In genomic region chr17:7389924-7390910, GRCh38 we compare ENCODE assay signal across 25 cellular contexts. TPM values are rescaled to one million over a fixed set of nuclear protein-coding genes. Genes with fewer than 3 reads are reported as not detected.
DNase-seq lines count a peak whose midpoint lies in the region; ATAC-seq, FAIRE-seq and TF ChIP-seq lines count a peak whose summit lies in the region.
"Had no signal": no experiment of that assay in that cellular context is flagged by ENCODE, and none has a peak within 500 bp of the region (broad histone marks: within the 10 kb centered on the region; RNA-seq: fewer than 3 reads in every experiment).

No MANE protein-coding gene starts in this region.

- dilution Hi-C loops in IMR-90 (cut with HindIII; ENCODE audit: low sequenced_read_pairs, unreplicated experiment) = no loop called here

- no peak overlapping the region for H3K23ac ChIP-seq in IMR-90 (ENCODE audit: low read depth, low read length)

- CTCF ChIA-PET in Calu3 (lab: Charles Lee) = no interaction called here
- CTCF ChIA-PET in IMR-90 (lab: Yijun Ruan, JAX) = no interaction called here
- CTCF ChIA-PET in GM12878 (lab: Yijun Ruan, JAX) = no interaction called here

- no peak overlapping the region for H2BK15ac ChIP-seq in IMR-90 (ENCODE audit: low read depth, low read length)

- no peak overlapping the region for H2BK120ac ChIP-seq in IMR-90 (ENCODE audit: low read depth, low read length)

- no peak overlapping the region for H2AK5ac ChIP-seq in IMR-90 (ENCODE audit: low read depth, low read length)

- peaks cover 44% of the 10 kb centered on the region for H3K36me3 ChIP-seq in IMR-90 (ENCODE audit: control insufficient read depth, insufficient read depth, low read length)
- no peaks in the 10 kb centered on the region for H3K36me3 ChIP-seq in GM12878 (ENCODE audit: control insufficient read depth in 2 of 2, insufficient read depth in 2 of 2, low read length in 1 of 2)
- peaks cover 3 to 4% of the 10 kb centered on the region in 2 donors for H3K36me3 ChIP-seq in kidney (ENCODE audit: control insufficient read depth in 1 of 2, insufficient read depth in 2 of 2, low read length in 2 of 2)

- H2BK20ac ChIP-seq in IMR-90 (ENCODE audit: low read depth, low read length) = no peak overlapping the region

- H3K4me3 ChIP-seq in IMR-90 (ENCODE audit: insufficient read depth, low read depth, low read length) = no peak overlapping the region
- H3K4me3 ChIP-seq in GM12878 = no peak overlapping the region
- no peak overlapping the region for H3K4me3 ChIP-seq in kidney (ENCODE audit: low read length in 2 of 2)
- H3K4me3 ChIP-seq: BLaER1 had no signal

- FAIRE-seq in GM12878 (lab: Jason Lieb, UNC) (no peak), kidney (lab: Jason Lieb, UNC) (no peak)
- FAIRE-seq: D721Med, GM12892, GM18507 had no signal

- ATAC-seq in IMR-90 (ENCODE audit: low read depth) (no peak), GM12878 (no peak), HG02759 (IDR thresholded peaks at IDR 0.05; ENCODE audit: unreplicated experiment) (no peak), GM18909 (IDR thresholded peaks at IDR 0.05; ENCODE audit: poor library complexity, unreplicated experiment) (no peak)
- no peak for ATAC-seq in naive thymus-derived CD8-positive, alpha-beta T cell

- H3K79me2 ChIP-seq in GM12878 (ENCODE audit: control insufficient read depth, insufficient read depth, low read length) = peaks cover 2% of the 10 kb centered on the region

- no peak overlapping the region for H3K4ac ChIP-seq in IMR-90 (ENCODE audit: low read depth, low read length)

- H3K4me1 Mint-ChIP-seq in Calu3 (ENCODE audit: low read depth, unreplicated experiment) = peaks cover 7% of the 10 kb centered on the region
- H3K4me1 Mint-ChIP-seq in naive thymus-derived CD8-positive, alpha-beta T cell = peaks cover 25 to 44% (median 39%) of the 10 kb centered on the region in 4 donors

- POLR2A ChIA-PET in IMR-90 (lab: Charles Lee; ENCODE audit: unreplicated experiment) (no interaction called here), GM12878 (lab: Charles Lee) (no interaction called here)
- POLR2A ChIA-PET in naive thymus-derived CD8-positive, alpha-beta T cell (lab: Charles Lee) = interaction anchor here (0.5 to 1.8 kb wide), 8 partner anchors 10 to 212 kb away, joined by 3 to 8 read pairs (median 3); partner anchors contain the start of genes POLR2A, TMEM256 and TNK1

- no peak for DNase-seq in Calu3
- no peak for DNase-seq in IMR-90
- DNase-seq in GM12878 (ENCODE audit: low read depth, low spot score) = no peak
- DNase-seq in kidney = peak; percentile 55
- DNase-seq in stimulated activated CD4-positive, alpha-beta T cell treated with anti-CD3 and anti-CD28 coated beads, Interleukin-4, amount 100 ng/mL, for 1 hour = no peak
- DNase-seq in naive thymus-derived CD8-positive, alpha-beta T cell = no peak
- DNase-seq: GOT3; Karpas-422; MM.1S; NCI-H1092; NCI-H1436 treated with DMSO at 0.1 percent for 48 hours; NCI-H2029 treated with DMSO at 0.1 percent for 48 hours; NCI-H2171 treated with DMSO at 0.1 percent for 48 hours; NCI-H446; NK-92 treated with Interleukin-12 subunit alpha and Interleukin-12 subunit beta, amount 100 ng/mL, for 24 hours had no signal

- peaks cover 8% of the 10 kb centered on the region for H3K4me1 ChIP-seq in IMR-90 (ENCODE audit: control insufficient read depth, insufficient read depth, low read length)
- no peaks in the 10 kb centered on the region for H3K4me1 ChIP-seq in GM12878 (ENCODE audit: control insufficient read depth, insufficient read depth, low read length)
- peaks cover 0 to 8% of the 10 kb centered on the region in 2 donors for H3K4me1 ChIP-seq in kidney (ENCODE audit: control insufficient read depth in 1 of 2, insufficient read depth in 1 of 2, low read depth in 1 of 2, low read length in 2 of 2)

- H3K27ac ChIP-seq in IMR-90 (ENCODE audit: insufficient read depth, low read length) (no peak overlapping the region), GM12878 (ENCODE audit: control insufficient read depth, insufficient read depth) (no peak overlapping the region), kidney (ENCODE audit: low read depth in 2 of 2, low read length in 2 of 2) (no peak overlapping the region)
- H3K27ac ChIP-seq: BLaER1 had no signal

- H3K56ac ChIP-seq in IMR-90 (ENCODE audit: extremely low read depth, insufficient read depth, low read length) = no peak overlapping the region

- H4K5ac ChIP-seq in IMR-90 (ENCODE audit: low read depth, low read length) = no peak overlapping the region

- peaks cover 37% of the 10 kb centered on the region for H3K36me3 Mint-ChIP-seq in Calu3 (ENCODE audit: insufficient read depth, unreplicated experiment)
- H3K36me3 Mint-ChIP-seq in naive thymus-derived CD8-positive, alpha-beta T cell = peaks cover 0 to 51% (median 4%) of the 10 kb centered on the region in 3 donors
- H3K36me3 Mint-ChIP-seq: IgD-negative memory B cell had no signal

- intact Hi-C loops in Calu3 (cut with micrococcal nuclease; ENCODE audit: unreplicated experiment) = no loop called here
- intact Hi-C loops in IMR-90 (cut with micrococcal nuclease) = no loop called here
- intact Hi-C loops in GM12878 (cut with micrococcal nuclease; ENCODE audit: unreplicated experiment) = no loop called here
- intact Hi-C loops in kidney (cut with DNase I) = no loop called here

- TF ChIP-seq POLR2A in IMR-90 (IDR thresholded peaks at IDR 0.05; ENCODE audit: low read depth, low read length) (no peak), GM12878 (IDR thresholded peaks at IDR 0.05; ENCODE audit: low read depth, low read length) (no peak)

- TF ChIP-seq RAD21 in IMR-90 (IDR thresholded peaks at IDR 0.05; ENCODE audit: low read length) (no peak), GM12878 (IDR thresholded peaks at IDR 0.05; ENCODE audit: insufficient read depth, low read depth, low read length) (no peak)

- BruUV-seq in Calu3 (replicated peaks; lab: Mats Ljungman, UMichigan) (TSS peak; percentile 13), IMR-90 (replicated peaks; lab: Mats Ljungman, UMichigan) (TSS peak; percentile 80), GM12878 (replicated peaks; lab: Mats Ljungman, UMichigan) (TSS peak; percentile 52)

- no peak overlapping the region for H3K9ac ChIP-seq in IMR-90 (ENCODE audit: low read depth, low read length)
- H3K9ac ChIP-seq in GM12878 (ENCODE audit: control insufficient read depth, insufficient read depth, low read length) = no peak overlapping the region
- H3K9ac ChIP-seq in kidney (ENCODE audit: low read length in 2 of 2) = no peak overlapping the region
- H3K9ac ChIP-seq: BLaER1 had no signal

- H3K9me1 ChIP-seq in IMR-90 (ENCODE audit: insufficient read depth, low read length) = peaks cover 3% of the 10 kb centered on the region; the same call in 1 of the 2 replicates

- H4K91ac ChIP-seq in IMR-90 (ENCODE audit: insufficient read depth, low read depth, low read length) = no peak overlapping the region

- H3K18ac ChIP-seq in IMR-90 (ENCODE audit: low read depth, low read length) = no peak overlapping the region

- H3K27me3 ChIP-seq in IMR-90 (ENCODE audit: control insufficient read depth, insufficient read depth, low read length) = no peaks in the 10 kb centered on the region
- no peaks in the 10 kb centered on the region for H3K27me3 ChIP-seq in GM12878 (replicated peaks in 1 of 2; ENCODE audit: control insufficient read depth in 2 of 2, insufficient read depth in 2 of 2, low read length in 1 of 2)
- H3K27me3 ChIP-seq: BLaER1 had no signal

- SMC1A ChIA-PET in GM12878 (lab: Charles Lee; ENCODE audit: uncharacterized antibody, unreplicated experiment) = no interaction called here

- WGBS in IMR-90 (ENCODE audit: extremely low coverage in 2 of 2, insufficient read length in 1 of 2), 2 experiments = 60% methylated on average over 1 of the region's 19 CpGs; no CpG with 5 or more reads in 1 of the 2 experiments
- WGBS in GM12878 (ENCODE audit: insufficient coverage, insufficient replicate concordance, low lambda C conversion rate, missing lambda C conversion rate) = 86% methylated on average over 19 of the region's 19 CpGs

- H3K79me1 ChIP-seq in IMR-90 (ENCODE audit: low read depth in 1 of 2, low read length in 2 of 2) = peaks cover 14 to 27% of the 10 kb centered on the region in 2 experiments

- H3K9me3 ChIP-seq in IMR-90 (ENCODE audit: control insufficient read depth, insufficient read depth, low read length) = no peaks in the 10 kb centered on the region
- no peaks in the 10 kb centered on the region for H3K9me3 ChIP-seq in GM12878 (replicated peaks; ENCODE audit: control insufficient read depth, insufficient read depth, low read length)
- no peaks in the 10 kb centered on the region for H3K9me3 ChIP-seq in kidney (ENCODE audit: control insufficient read depth in 1 of 2, low read length in 2 of 2)
- H3K9me3 ChIP-seq: BLaER1 had no signal

- H4K20me1 ChIP-seq in IMR-90 (ENCODE audit: insufficient read depth, low read length) (no peaks in the 10 kb centered on the region), GM12878 (ENCODE audit: control insufficient read depth, insufficient read depth) (no peaks in the 10 kb centered on the region)

- H3K14ac ChIP-seq in IMR-90 (replicated peaks; ENCODE audit: low read depth, low read length) = no peak overlapping the region

- no peak overlapping the region for H2BK5ac ChIP-seq in IMR-90 (ENCODE audit: low read depth, low read length, poor library complexity, severe bottlenecking)

- no peak overlapping the region for H3K27ac Mint-ChIP-seq in Calu3 (ENCODE audit: unreplicated experiment)
- H3K27ac Mint-ChIP-seq in naive thymus-derived CD8-positive, alpha-beta T cell = peak overlapping the region in 3 of 10 donors; percentile 48 to 85 (median 49)

- no peak overlapping the region for H3K4me3 Mint-ChIP-seq in Calu3 (ENCODE audit: low read depth, unreplicated experiment)
- peak overlapping the region in 1 of 10 donors; percentile 14 for H3K4me3 Mint-ChIP-seq in naive thymus-derived CD8-positive, alpha-beta T cell

- no peak for TF ChIP-seq CTCF in Calu3 (IDR thresholded peaks at IDR 0.05; ENCODE audit: unreplicated experiment)
- no peak for TF ChIP-seq CTCF in IMR-90 (conservative IDR thresholded peaks at IDR 0.05; ENCODE audit: low read depth, low read length)
- no peak for TF ChIP-seq CTCF in GM12878 (IDR thresholded peaks at IDR 0.05 in 2 of 3, conservative IDR thresholded peaks at IDR 0.05 in 1 of 3; ENCODE audit: control insufficient read depth in 2 of 3, extremely low read depth in 1 of 3, insufficient read depth in 1 of 3, low read depth in 3 of 3, low read length in 3 of 3)
- no peak for TF ChIP-seq CTCF in kidney (IDR thresholded peaks at IDR 0.05; ENCODE audit: borderline replicate concordance, extremely low read depth, insufficient read depth)

- no peak overlapping the region for H4K8ac ChIP-seq in IMR-90 (ENCODE audit: low read depth in 2 of 2, low read length in 2 of 2)

- H3K9me3 Mint-ChIP-seq in Calu3 (ENCODE audit: low read depth, unreplicated experiment) = no peaks in the 10 kb centered on the region
- H3K9me3 Mint-ChIP-seq in naive thymus-derived CD8-positive, alpha-beta T cell = no peaks in the 10 kb centered on the region
- H3K9me3 Mint-ChIP-seq: CD8-positive, alpha-beta memory T cell; IgD-negative memory B cell had no signal

- no peaks in the 10 kb centered on the region for H3K27me3 Mint-ChIP-seq in Calu3 (ENCODE audit: unreplicated experiment)
- H3K27me3 Mint-ChIP-seq in naive thymus-derived CD8-positive, alpha-beta T cell = no peaks in the 10 kb centered on the region
- H3K27me3 Mint-ChIP-seq: CD8-positive, alpha-beta memory T cell; IgD-negative memory B cell had no signal

- H2AK9ac ChIP-seq in IMR-90 (replicated peaks; ENCODE audit: low read depth, low read length, poor library complexity) = no peak overlapping the region

- RAD21 ChIA-PET in GM12878 (lab: Charles Lee; ENCODE audit: unreplicated experiment) = no interaction called here

- TF ChIP-seq EP300 in GM12878 (IDR thresholded peaks at IDR 0.05; ENCODE audit: borderline replicate concordance in 1 of 2, control insufficient read depth in 1 of 2, low read depth in 2 of 2, low read length in 2 of 2) = no peak

- in situ Hi-C loops in IMR-90 (cut with MboI; ENCODE audit: low sequenced_read_pairs) (loop anchor here (5.0 kb wide), 1 partner anchor 33 kb away; the partner anchor contains the start of gene TMEM95), GM12878 (cut with MboI) (no loop called here)

- H2AFZ ChIP-seq in IMR-90 (replicated peaks; ENCODE audit: low read length, poor library complexity) = no peak overlapping the region
- H2AFZ ChIP-seq in GM12878 (ENCODE audit: control insufficient read depth, low read depth, low read length) = no peak overlapping the region

- H3K4me2 ChIP-seq in IMR-90 (ENCODE audit: low read depth, low read length) (no peak overlapping the region), GM12878 (ENCODE audit: control insufficient read depth, insufficient read depth) (no peak overlapping the region)

RNA-seq across cellular contexts. Expression of gene PLSCR3, which starts 4.1 kb away (rescaled TPM):
- total RNA-seq in Calu3 (2022) (21.9 and 26.3 TPM in 2 replicates), IMR-90 (2012; rRNA removed) (6.1 and 6.4 TPM in 2 replicates), GM12878 (2014; rRNA removed) (37.3 and 42.9 TPM in 2 replicates), GM12878 (2014; rRNA removed; fragmentation: Illumina TruSeq; extraction: Trizol) (13.0 and 14.0 TPM in 2 replicates), GM12878 (2021) (44.2 and 45.6 TPM in 2 replicates), kidney (35.0 TPM)
- polyA plus RNA-seq in IMR-90 (2012; rRNA removed) (116 and 131 TPM in 2 replicates), GM12878 (2011; rRNA removed) (3.7 and 9.9 TPM in 2 replicates), GM12878 (2014; fragmentation: Illumina TruSeq; extraction: Trizol) (16.9 and 43.8 TPM in 2 replicates), GM12878 (2014; fragmentation: Nextera tagmentation; extraction: Ambion mirVana) (10 to 100 TPM; 12.7 to 12.8 TPM), GM12878 (2014; rRNA removed) (50.1 and 54.2 TPM in 2 replicates), GM12878 (2016; fragmentation: Nextera tagmentation; extraction: Ambion mirVana) (10 to 100 TPM; 46.7 to 51.4 TPM), kidney (ENCODE audit: insufficient read depth, low read depth, low replicate concordance) (26.4 TPM)
- 123 and 154 TPM in 2 replicates for polyA plus RNA-seq in IMR-90 (2012; cell fraction: cytosol; rRNA removed)
- polyA plus RNA-seq in IMR-90 (2012; cell fraction: nucleus; rRNA removed; ENCODE audit: low replicate concordance) = 109 and 232 TPM in 2 replicates
- 11.3 and 15.7 TPM in 2 replicates for total RNA-seq in GM12878 (2013; cell fraction: nucleolus; rRNA removed)
- 9.4 TPM for polyA plus RNA-seq in GM12878 (2011; ENCODE audit: low read depth)
- polyA plus RNA-seq in GM12878 (2011; cell fraction: cytosol; rRNA removed) = 18.2 and 22.9 TPM in 2 replicates
- polyA plus RNA-seq in GM12878 (2011; cell fraction: nucleus; rRNA removed) = 37.6 and 43.1 TPM in 2 replicates
- 28.4 and 31.6 TPM in 2 replicates for polyA plus RNA-seq in GM12878 (2012)
- 5.8 and 10.5 TPM in 2 replicates for polyA minus RNA-seq in GM12878 (2011; rRNA and poly(A)+ RNA removed)
- polyA minus RNA-seq in GM12878 (2011; cell fraction: cytosol; rRNA and poly(A)+ RNA removed) = 4.3 and 8.9 TPM in 2 replicates
- polyA minus RNA-seq in GM12878 (2011; cell fraction: nucleus; rRNA and poly(A)+ RNA removed) = 6.3 and 14.5 TPM in 2 replicates
- 10 to 100 TPM; 75.8 to 79.4 TPM for total RNA-seq in naive thymus-derived CD8-positive, alpha-beta T cell
- polyA plus RNA-seq in naive thymus-derived CD8-positive, alpha-beta T cell = 100 to 1,000 TPM in 2 of 3 donors, 10 to 100 TPM in 1; 90.5 to 152 (median 125) TPM

RNA-seq across cellular contexts. Expression of gene TNK1, which starts 9.3 kb away (rescaled TPM):
- 7.0 and 8.6 TPM in 2 replicates for total RNA-seq in Calu3 (2022)
- under 0.01 and 0.54 TPM in 2 replicates for total RNA-seq in IMR-90 (2012; rRNA removed)
- polyA plus RNA-seq in IMR-90 (2012; rRNA removed) = 0.44 and 0.55 TPM in 2 replicates
- 0.53 and 0.74 TPM in 2 replicates for polyA plus RNA-seq in IMR-90 (2012; cell fraction: cytosol; rRNA removed)
- polyA plus RNA-seq in IMR-90 (2012; cell fraction: nucleus; rRNA removed; ENCODE audit: low replicate concordance) = 0.96 and 3.2 TPM in 2 replicates
- 2.7 and 3.9 TPM in 2 replicates for total RNA-seq in GM12878 (2013; cell fraction: nucleolus; rRNA removed)
- 0.54 and 1.1 TPM in 2 replicates for total RNA-seq in GM12878 (2014; rRNA removed)
- total RNA-seq in GM12878 (2014; rRNA removed; fragmentation: Illumina TruSeq; extraction: Trizol) = 0.18 and 0.94 TPM in 2 replicates
- 0.77 and 2.0 TPM in 2 replicates for total RNA-seq in GM12878 (2021)
- polyA plus RNA-seq in GM12878 (2011; ENCODE audit: low read depth) = 1.2 TPM
- polyA plus RNA-seq in GM12878 (2011; rRNA removed) = 0.19 and 0.22 TPM in 2 replicates
- 0.28 and 0.60 TPM in 2 replicates for polyA plus RNA-seq in GM12878 (2011; cell fraction: cytosol; rRNA removed)
- polyA plus RNA-seq in GM12878 (2011; cell fraction: nucleus; rRNA removed) = 0.95 and 1.1 TPM in 2 replicates
- polyA plus RNA-seq in GM12878 (2012) = 1.2 and 1.6 TPM in 2 replicates
- 0.21 and 0.60 TPM in 2 replicates for polyA plus RNA-seq in GM12878 (2014; fragmentation: Illumina TruSeq; extraction: Trizol)
- polyA plus RNA-seq in GM12878 (2014; fragmentation: Nextera tagmentation; extraction: Ambion mirVana) = under 1 TPM; 0.06 to 0.11 TPM
- polyA plus RNA-seq in GM12878 (2014; rRNA removed) = 1.0 and 2.5 TPM in 2 replicates
- polyA plus RNA-seq in GM12878 (2016; fragmentation: Nextera tagmentation; extraction: Ambion mirVana) = 1 to 10 TPM in 1 of 2 experiments, under 1 TPM in 1; 0.63 to 1.2 TPM
- 0.29 and 0.41 TPM in 2 replicates for polyA minus RNA-seq in GM12878 (2011; rRNA and poly(A)+ RNA removed)
- polyA minus RNA-seq in GM12878 (2011; cell fraction: cytosol; rRNA and poly(A)+ RNA removed) = 0.94 TPM in 1 of 2 replicates, not detected in the other
- polyA minus RNA-seq in GM12878 (2011; cell fraction: nucleus; rRNA and poly(A)+ RNA removed) = 0.10 and 0.36 TPM in 2 replicates
- total RNA-seq in kidney = 9.3 TPM
- 7.6 TPM for polyA plus RNA-seq in kidney (ENCODE audit: insufficient read depth, low read depth, low replicate concordance)
- total RNA-seq in naive thymus-derived CD8-positive, alpha-beta T cell = 10 to 100 TPM; 20.8 to 23.1 TPM
- 1 to 10 TPM; 5.8 to 8.5 (median 7.6) TPM for polyA plus RNA-seq in naive thymus-derived CD8-positive, alpha-beta T cell

RNA-seq across cellular contexts. Expression of gene TMEM256, which starts 13.7 kb away (rescaled TPM):
- total RNA-seq in Calu3 (2022) (47.8 and 51.5 TPM in 2 replicates), IMR-90 (2012; rRNA removed) (35.3 and 38.4 TPM in 2 replicates), GM12878 (2014; rRNA removed) (220 and 224 TPM in 2 replicates), GM12878 (2014; rRNA removed; fragmentation: Illumina TruSeq; extraction: Trizol) (92.8 and 96.0 TPM in 2 replicates), GM12878 (2021) (94.0 and 100 TPM in 2 replicates), kidney (55.8 TPM)
- polyA plus RNA-seq in IMR-90 (2012; rRNA removed) (174 and 252 TPM in 2 replicates), GM12878 (2011; rRNA removed) (33.2 and 57.3 TPM in 2 replicates), GM12878 (2014; fragmentation: Illumina TruSeq; extraction: Trizol) (17.6 and 67.3 TPM in 2 replicates), GM12878 (2014; fragmentation: Nextera tagmentation; extraction: Ambion mirVana) (100 to 1,000 TPM; 210 to 246 TPM), GM12878 (2014; rRNA removed) (299 and 342 TPM in 2 replicates), GM12878 (2016; fragmentation: Nextera tagmentation; extraction: Ambion mirVana) (10 to 100 TPM; 95.5 to 96.0 TPM), kidney (ENCODE audit: insufficient read depth, low read depth, low replicate concordance) (389 TPM)
- polyA plus RNA-seq in IMR-90 (2012; cell fraction: cytosol; rRNA removed) = 109 and 112 TPM in 2 replicates
- 17.8 and 27.6 TPM in 2 replicates for polyA plus RNA-seq in IMR-90 (2012; cell fraction: nucleus; rRNA removed; ENCODE audit: low replicate concordance)
- 5.1 and 6.9 TPM in 2 replicates for total RNA-seq in GM12878 (2013; cell fraction: nucleolus; rRNA removed)
- 51.9 TPM for polyA plus RNA-seq in GM12878 (2011; ENCODE audit: low read depth)
- 120 and 186 TPM in 2 replicates for polyA plus RNA-seq in GM12878 (2011; cell fraction: cytosol; rRNA removed)
- polyA plus RNA-seq in GM12878 (2011; cell fraction: nucleus; rRNA removed) = 50.6 and 77.8 TPM in 2 replicates
- polyA plus RNA-seq in GM12878 (2012) = 125 and 157 TPM in 2 replicates
- polyA minus RNA-seq in GM12878 (2011; rRNA and poly(A)+ RNA removed) = 9.7 and 35.2 TPM in 2 replicates
- polyA minus RNA-seq in GM12878 (2011; cell fraction: cytosol; rRNA and poly(A)+ RNA removed) = 12.7 and 13.9 TPM in 2 replicates
- polyA minus RNA-seq in GM12878 (2011; cell fraction: nucleus; rRNA and poly(A)+ RNA removed) = 10.0 and 18.8 TPM in 2 replicates
- total RNA-seq in naive thymus-derived CD8-positive, alpha-beta T cell = 10 to 100 TPM; 45.4 to 50.9 TPM
- 10 to 100 TPM; 62.6 to 96.5 (median 81.4) TPM for polyA plus RNA-seq in naive thymus-derived CD8-positive, alpha-beta T cell

RNA-seq across cellular contexts. Expression of gene NLGN2, which starts 17.4 kb away (rescaled TPM):
- total RNA-seq in Calu3 (2022) = 13.9 and 14.6 TPM in 2 replicates
- 1.7 and 1.8 TPM in 2 replicates for total RNA-seq in IMR-90 (2012; rRNA removed)
- 36.7 and 38.1 TPM in 2 replicates for polyA plus RNA-seq in IMR-90 (2012; rRNA removed)
- 19.6 and 36.4 TPM in 2 replicates for polyA plus RNA-seq in IMR-90 (2012; cell fraction: cytosol; rRNA removed)
- polyA plus RNA-seq in IMR-90 (2012; cell fraction: nucleus; rRNA removed; ENCODE audit: low replicate concordance) = 187 and 347 TPM in 2 replicates
- 1.1 TPM in 2 replicates for total RNA-seq in GM12878 (2013; cell fraction: nucleolus; rRNA removed)
- 0.11 TPM in 1 of 2 replicates, not detected in the other for total RNA-seq in GM12878 (2014; rRNA removed)
- 0.04 TPM in 1 of 2 replicates, not detected in the other for total RNA-seq in GM12878 (2014; rRNA removed; fragmentation: Illumina TruSeq; extraction: Trizol)
- total RNA-seq in GM12878 (2021) = 0.87 and 1.2 TPM in 2 replicates
- polyA plus RNA-seq in GM12878 (2011; ENCODE audit: low read depth) = 0.58 TPM
- polyA plus RNA-seq in GM12878 (2011; rRNA removed) = 0.12 and 0.14 TPM in 2 replicates
- 0.13 TPM in 2 replicates for polyA plus RNA-seq in GM12878 (2011; cell fraction: cytosol; rRNA removed)
- 2.8 and 3.2 TPM in 2 replicates for polyA plus RNA-seq in GM12878 (2011; cell fraction: nucleus; rRNA removed)
- polyA plus RNA-seq in GM12878 (2012) = 1.4 and 1.6 TPM in 2 replicates
- 0.11 and 0.32 TPM in 2 replicates for polyA plus RNA-seq in GM12878 (2014; fragmentation: Illumina TruSeq; extraction: Trizol)
- under 1 TPM; 0.02 to 0.05 TPM for polyA plus RNA-seq in GM12878 (2014; fragmentation: Nextera tagmentation; extraction: Ambion mirVana)
- 0.39 and 0.58 TPM in 2 replicates for polyA plus RNA-seq in GM12878 (2014; rRNA removed)
- under 1 TPM in 1 of 2 experiments, not detected in 1; 0.08 TPM for polyA plus RNA-seq in GM12878 (2016; fragmentation: Nextera tagmentation; extraction: Ambion mirVana)
- polyA minus RNA-seq in GM12878 (2011; rRNA and poly(A)+ RNA removed) = 0.07 and 0.10 TPM in 2 replicates
- polyA minus RNA-seq in GM12878 (2011; cell fraction: cytosol; rRNA and poly(A)+ RNA removed) = not detected in 2 replicates
- 0.12 and 0.19 TPM in 2 replicates for polyA minus RNA-seq in GM12878 (2011; cell fraction: nucleus; rRNA and poly(A)+ RNA removed)
- total RNA-seq in kidney = 23.4 TPM
- polyA plus RNA-seq in kidney (ENCODE audit: insufficient read depth, low read depth, low replicate concordance) = 7.3 TPM
- total RNA-seq in naive thymus-derived CD8-positive, alpha-beta T cell = 10 to 100 TPM; 12.3 to 14.7 TPM
- polyA plus RNA-seq in naive thymus-derived CD8-positive, alpha-beta T cell = under 1 TPM; 0.03 to 0.23 (median 0.08) TPM
- polyA plus RNA-seq: IgD-negative memory B cell had no signal

RNA-seq across cellular contexts. Expression of gene SPEM1, which starts 29.9 kb away (rescaled TPM):
- not detected in 2 replicates for total RNA-seq in Calu3 (2022)
- total RNA-seq in IMR-90 (2012; rRNA removed) = not detected in 2 replicates
- polyA plus RNA-seq in IMR-90 (2012; rRNA removed) = not detected in 2 replicates
- polyA plus RNA-seq in IMR-90 (2012; cell fraction: cytosol; rRNA removed) = not detected in 2 replicates
- not detected in 2 replicates for polyA plus RNA-seq in IMR-90 (2012; cell fraction: nucleus; rRNA removed; ENCODE audit: low replicate concordance)
- total RNA-seq in GM12878 (2013; cell fraction: nucleolus; rRNA removed) = not detected in 2 replicates
- not detected in 2 replicates for total RNA-seq in GM12878 (2014; rRNA removed)
- not detected in 2 replicates for total RNA-seq in GM12878 (2014; rRNA removed; fragmentation: Illumina TruSeq; extraction: Trizol)
- total RNA-seq in GM12878 (2021) = not detected in 2 replicates
- not detected for polyA plus RNA-seq in GM12878 (2011; ENCODE audit: low read depth)
- polyA plus RNA-seq in GM12878 (2011; rRNA removed) = not detected in 2 replicates
- polyA plus RNA-seq in GM12878 (2011; cell fraction: cytosol; rRNA removed) = not detected in 2 replicates
- not detected in 2 replicates for polyA plus RNA-seq in GM12878 (2011; cell fraction: nucleus; rRNA removed)
- not detected in 2 replicates for polyA plus RNA-seq in GM12878 (2012)
- not detected in 2 replicates for polyA plus RNA-seq in GM12878 (2014; fragmentation: Illumina TruSeq; extraction: Trizol)
- not detected for polyA plus RNA-seq in GM12878 (2014; fragmentation: Nextera tagmentation; extraction: Ambion mirVana)
- not detected in 2 replicates for polyA plus RNA-seq in GM12878 (2014; rRNA removed)
- not detected for polyA plus RNA-seq in GM12878 (2016; fragmentation: Nextera tagmentation; extraction: Ambion mirVana)
- polyA minus RNA-seq in GM12878 (2011; rRNA and poly(A)+ RNA removed) = not detected in 2 replicates
- not detected in 2 replicates for polyA minus RNA-seq in GM12878 (2011; cell fraction: cytosol; rRNA and poly(A)+ RNA removed)
- not detected in 2 replicates for polyA minus RNA-seq in GM12878 (2011; cell fraction: nucleus; rRNA and poly(A)+ RNA removed)
- total RNA-seq in kidney = not detected
- polyA plus RNA-seq in kidney (ENCODE audit: insufficient read depth, low read depth, low replicate concordance) = not detected
- total RNA-seq in naive thymus-derived CD8-positive, alpha-beta T cell = not detected
- polyA plus RNA-seq in naive thymus-derived CD8-positive, alpha-beta T cell = not detected
- total RNA-seq: CD8-positive, alpha-beta memory T cell; HT1080; RPMI7951 had no signal
- polyA plus RNA-seq: CD8-positive, alpha-beta memory T cell; IgD-negative memory B cell had no signal
